ENCODE assay signal across 8 cellular contexts in the genomic region with DNA sequence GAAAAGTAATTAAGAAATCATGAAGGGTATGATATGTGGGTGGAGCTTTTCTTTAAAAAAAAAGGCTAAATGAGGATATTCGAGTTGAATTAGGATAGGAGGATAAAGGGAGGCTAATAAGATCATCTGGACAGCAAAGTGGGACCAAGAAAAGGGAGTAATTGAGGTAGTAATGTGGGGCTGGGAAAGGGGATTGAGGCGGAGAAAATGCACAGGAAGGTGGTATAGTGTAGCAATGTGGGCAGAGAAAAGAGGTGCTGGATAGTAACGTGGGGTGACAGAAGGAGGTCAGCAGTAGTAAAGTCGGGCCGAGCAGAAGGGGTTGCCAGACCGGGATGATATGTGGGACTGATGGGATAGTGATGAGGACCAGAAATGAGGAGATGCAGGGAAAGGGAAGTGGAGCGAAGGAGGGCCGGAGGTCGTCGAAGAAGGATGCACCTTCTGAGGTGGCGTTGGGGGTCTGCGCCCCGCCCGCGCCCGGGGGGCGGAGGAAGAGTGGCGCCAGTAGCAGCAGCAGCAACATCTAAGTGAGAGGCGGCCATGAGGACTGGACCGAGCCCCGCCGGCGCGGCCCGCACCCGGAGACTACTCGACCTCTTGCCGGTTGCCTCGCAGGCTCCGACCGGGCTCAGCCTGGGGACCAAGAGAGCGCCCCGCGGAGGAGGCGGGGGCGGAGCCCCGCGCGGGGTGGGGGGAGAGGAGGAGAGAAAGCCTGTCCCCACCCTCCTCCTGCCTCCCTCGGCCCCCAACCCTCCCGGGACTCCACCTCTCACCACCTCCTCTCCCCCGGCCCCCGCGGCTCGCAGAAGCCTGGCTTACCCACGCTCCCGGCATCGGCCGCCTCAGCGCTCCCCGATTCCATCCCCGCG. TPM values are rescaled to one million over a fixed set of nuclear protein-coding genes. Genes with fewer than 3 reads are reported as not detected.
A peak's percentile ranks its signal among the peaks of the same experiment; 100 is the strongest.
DNase-seq lines count a peak whose midpoint lies in the region; ATAC-seq, FAIRE-seq and TF ChIP-seq lines count a peak whose summit lies in the region.

No MANE protein-coding gene starts in this region.

- in situ Hi-C loops in Panc1 (cut with HindIII; ENCODE audit: low pct_unique_long_range_greater_than_20kb, low sequenced_read_pairs): no loop called here

- ATAC-seq in HG03045 (IDR thresholded peaks at IDR 0.05; ENCODE audit: unreplicated experiment) (peak; percentile 30), Panc1 (peak; percentile 49), upper lobe of right lung (peak; percentile 32)

- FAIRE-seq in frontal cortex (lab: Jason Lieb, UNC): no peak

- H2AFZ ChIP-seq in neuron (ENCODE audit: low read depth, low read length): peak overlapping the region; percentile 88

- H3K27me3 ChIP-seq in Panc1 (ENCODE audit: control insufficient read depth, insufficient read depth, low read length) (peaks cover 19% of the 10 kb centered on the region), neuron (ENCODE audit: insufficient read depth, low read length) (no peaks in the 10 kb centered on the region), upper lobe of right lung (no peaks in the 10 kb centered on the region)

- H3K4me1 ChIP-seq in Panc1 (ENCODE audit: control insufficient read depth, insufficient read depth, low read length) (no peaks in the 10 kb centered on the region), neuron (ENCODE audit: insufficient read depth, low read length) (peaks cover 26% of the 10 kb centered on the region), upper lobe of right lung (peaks cover 22% of the 10 kb centered on the region)

- H3K4me3 ChIP-seq in Panc1 (ENCODE audit: low read depth in 2 of 2, low read length in 2 of 2) (peak overlapping the region; percentile 56 to 63), neuron (ENCODE audit: low read length) (peak overlapping the region; percentile 58), upper lobe of right lung (peak overlapping the region; percentile 75)

- peaks cover 2% of the 10 kb centered on the region; the same call in 1 of the 2 replicates for H3K36me3 ChIP-seq in Panc1 (ENCODE audit: control insufficient read depth, insufficient read depth, low read length)
- H3K36me3 ChIP-seq in neuron (ENCODE audit: insufficient read depth, low read length): no peaks in the 10 kb centered on the region
- H3K36me3 ChIP-seq in upper lobe of right lung: no peaks in the 10 kb centered on the region

- H3K27ac ChIP-seq in Panc1 (ENCODE audit: low read length): no peak overlapping the region
- peak overlapping the region; percentile 68 for H3K27ac ChIP-seq in upper lobe of right lung

- no peaks in the 10 kb centered on the region for H3K9me3 ChIP-seq in Panc1 (ENCODE audit: control insufficient read depth, insufficient read depth, low read depth, low read length)
- no peaks in the 10 kb centered on the region for H3K9me3 ChIP-seq in neuron (ENCODE audit: low read length)
- H3K9me3 ChIP-seq in upper lobe of right lung: no peaks in the 10 kb centered on the region

- DNase-seq in GM03348 (ENCODE audit: low spot score): peak; percentile 86
- no peak for DNase-seq in Panc1 (ENCODE audit: low read depth, low spot score)
- peak; percentile 56 for DNase-seq in activated gamma-delta T cell treated with Interleukin-2 at 50 U/mL for 16 hours
- peak; percentile 63 to 64 for DNase-seq in frontal cortex (ENCODE audit: low spot score in 2 of 2)
- DNase-seq in upper lobe of right lung: peak; percentile 77
- DNase-seq in SKM-1 (lab: John Stamatoyannopoulos, UW; ENCODE audit: unreplicated experiment): no peak

- CTCF ChIA-PET in Panc1 (lab: Charles Lee): interaction anchor here (1.3 kb wide), 1 partner anchor 18 kb away, joined by 20 read pairs; no protein-coding TSS in a partner anchor

- POLR2A ChIA-PET in Panc1 (lab: Charles Lee): interaction anchor here (0.6 kb wide), 1 partner anchor 283 kb away, joined by 14 read pairs; no protein-coding TSS in a partner anchor

- BruUV-seq in Panc1 (replicated peaks; lab: Mats Ljungman, UMichigan): no TSS peak

- intact Hi-C loops in Panc1 (cut with micrococcal nuclease; ENCODE audit: unreplicated experiment): no loop called here
- intact Hi-C loops in upper lobe of right lung (cut with DNase I): no loop called here

- TF ChIP-seq CTCF in Panc1 (IDR thresholded peaks at IDR 0.05): no peak
- TF ChIP-seq CTCF in upper lobe of right lung (IDR thresholded peaks at IDR 0.05): no peak

RNA-seq across cellular contexts. Expression of a gene that starts 0.9 kb away (rescaled TPM):
- 11.9 TPM for total RNA-seq in Panc1 (2021; ENCODE audit: unreplicated experiment)
- polyA plus RNA-seq in Panc1 (2012; ENCODE audit: insufficient read length): 10.0 TPM
- total RNA-seq in frontal cortex: 72.2 TPM
- total RNA-seq in upper lobe of right lung: 40.1 TPM

RNA-seq across cellular contexts. Expression of a gene that starts 24.8 kb away (rescaled TPM):
- total RNA-seq in Panc1 (2021; ENCODE audit: unreplicated experiment) (not detected), frontal cortex (under 0.01 TPM), upper lobe of right lung (not detected)
- polyA plus RNA-seq in Panc1 (2012; ENCODE audit: insufficient read length): not detected

RNA-seq across cellular contexts. Expression of a gene that starts 47.2 kb away (rescaled TPM):
- total RNA-seq in Panc1 (2021; ENCODE audit: unreplicated experiment): not detected
- polyA plus RNA-seq in Panc1 (2012; ENCODE audit: insufficient read length): not detected
- total RNA-seq in frontal cortex: not detected
- not detected for total RNA-seq in upper lobe of right lung

RNA-seq across cellular contexts. Expression of a gene that starts 48.9 kb away (rescaled TPM):
- total RNA-seq in Panc1 (2021; ENCODE audit: unreplicated experiment) (not detected), frontal cortex (not detected), upper lobe of right lung (not detected)
- polyA plus RNA-seq in Panc1 (2012; ENCODE audit: insufficient read length): not detected

Comparison
In these comparisons a context has a peak if more than half of its experiments do, and no peak if none do; other contexts are left out.
1. DNase-seq: peak in GM03348 (single experiment), activated gamma-delta T cell treated with Interleukin-2 at 50 U/mL for 16 hours (single experiment), frontal cortex (2 of 2) and upper lobe of right lung (single experiment); none in Panc1 (single experiment) and SKM-1 (single experiment).
2. Peak in every context shown above with its lines, with median percentiles within 50 percentile points of each other: ATAC-seq and H3K4me3 ChIP-seq.